25 cellular contexts compared by ENCODE assay signal in genomic region chr20:39717976-39718375, GRCh38.
"Had no signal": no experiment of that assay in that cellular context is flagged by ENCODE, and none has a peak within 500 bp of the region (broad histone marks: within the 10 kb centered on the region; RNA-seq: fewer than 3 reads in every experiment).

No MANE protein-coding gene starts in this region.

- H3K4me3 Mint-ChIP-seq: activated CD4-positive, alpha-beta T cell treated with anti-CD3 and anti-CD28 coated beads, Interleukin-2, amount 10 ng/mL, durations not matched to agents 24 days and 14 days; activated CD8-positive, alpha-beta T cell treated with anti-CD3 and anti-CD28 coated beads, Interleukin-2, amount 10 ng/mL, durations not matched to agents 7 days and 5 days; activated naive CD4-positive, alpha-beta T cell treated with anti-CD3 and anti-CD28 coated beads, Interleukin-2, amount 50 U/mL, for 24 hours; activated T-cell treated with anti-CD3 and anti-CD28 coated beads, Interleukin-2, amount 50 U/mL, for 24 hours; brain; T-helper 1 cell treated with Interleukin-12 subunit alpha and Interleukin-12 subunit beta and Interleukin-4 antibody, amounts not matched to agents 30 μg/mL and 1 μg/mL, for 36 hours; T-helper 2 cell treated with Interferon-gamma antibody and Interleukin-4, amounts not matched to agents 5 μg/mL and 100 μg/mL, for 36 hours had no signal

- H3K27me3 Mint-ChIP-seq: activated CD4-positive, alpha-beta T cell treated with anti-CD3 and anti-CD28 coated beads, Interleukin-2, amount 10 ng/mL, durations not matched to agents 24 days and 14 days; activated naive CD4-positive, alpha-beta T cell treated with anti-CD3 and anti-CD28 coated beads, Interleukin-2, amount 50 U/mL, for 24 hours; activated T-cell treated with anti-CD3 and anti-CD28 coated beads, Interleukin-2, amount 50 U/mL, for 24 hours had no signal

- H3K27me3 ChIP-seq: adrenal gland, SJSA1 had no signal

- H3K4me3 ChIP-seq: adrenal gland, SJSA1 had no signal

- H3K4me2 ChIP-seq: SK-N-SH had no signal

- H3K36me3 Mint-ChIP-seq: activated naive CD4-positive, alpha-beta T cell treated with anti-CD3 and anti-CD28 coated beads, Interleukin-2, amount 50 U/mL, for 24 hours; brain had no signal

- DNase-seq: activated CD4-positive, alpha-beta T cell treated with anti-CD3 and anti-CD28 coated beads, Interleukin-2, amount 10 ng/mL, durations not matched to agents 24 days and 14 days; activated CD4-positive, alpha-beta T cell treated with anti-CD3 and anti-CD28 coated beads, Interleukin-2, amount 50 U/mL, for 48 hours; activated CD8-positive, alpha-beta T cell treated with anti-CD3 and anti-CD28 coated beads, Interleukin-2, amount 10 ng/mL, durations not matched to agents 7 days and 5 days; activated gamma-delta T cell; activated naive CD4-positive, alpha-beta T cell treated with Interleukin-2 at 50 U/mL for 16 hours; activated T-cell treated with anti-CD3 and anti-CD28 coated beads, Interleukin-2, amount 50 U/mL, for 24 hours; adrenal gland; central memory CD4-positive, alpha-beta T cell; NCI-H1105; NCI-H1417 treated with DMSO at 0.1 percent for 48 hours; NCI-H187 treated with DMSO at 0.1 percent for 48 hours; NCI-H2081; NCI-H226; NCI-H446 treated with DMSO at 0.1 percent for 48 hours; NCI-H524; RPMI8226; SHP77 treated with DMSO at 0.1 percent for 48 hours; SK-N-SH had no signal

- H3K9me2 ChIP-seq: SK-N-SH had no signal

- H3K4me1 ChIP-seq: adrenal gland, SJSA1 had no signal

- H3K36me3 ChIP-seq: adrenal gland, SJSA1 had no signal

- ATAC-seq: activated CD8-positive, alpha-beta T cell treated with anti-CD3 and anti-CD28 coated beads, Interleukin-2, amount 10 ng/mL, durations not matched to agents 7 days and 5 days; Panc1 had no signal

- H3K27ac ChIP-seq: adrenal gland, SJSA1 had no signal

- H3K9me3 Mint-ChIP-seq: activated CD4-positive, alpha-beta T cell treated with anti-CD3 and anti-CD28 coated beads, Interleukin-2, amount 10 ng/mL, durations not matched to agents 24 days and 14 days had no signal

- H3K27ac Mint-ChIP-seq: activated CD4-positive, alpha-beta T cell treated with anti-CD3 and anti-CD28 coated beads, Interleukin-2, amount 10 ng/mL, durations not matched to agents 24 days and 14 days; activated CD8-positive, alpha-beta T cell treated with anti-CD3 and anti-CD28 coated beads, Interleukin-2, amount 10 ng/mL, durations not matched to agents 7 days and 5 days; activated naive CD4-positive, alpha-beta T cell treated with anti-CD3 and anti-CD28 coated beads, Interleukin-2, amount 50 U/mL, for 24 hours; activated T-cell treated with anti-CD3 and anti-CD28 coated beads, Interleukin-2, amount 50 U/mL, for 24 hours; activated T-helper 2 cell treated with anti-CD3 and anti-CD28 coated beads, Interferon-gamma antibody, Interleukin-2, Interleukin-4, amounts not matched to agents 10 μg/mL and 5 μg/mL and 100 μg/mL, durations not matched to agents 14 hours and 24 hours and 36 hours; brain; T-helper 1 cell treated with Interleukin-12 subunit alpha and Interleukin-12 subunit beta and Interleukin-4 antibody, amounts not matched to agents 30 μg/mL and 1 μg/mL, for 36 hours; T-helper 2 cell treated with Interferon-gamma antibody and Interleukin-4, amounts not matched to agents 5 μg/mL and 100 μg/mL, for 36 hours had no signal

- H3K9me3 ChIP-seq: adrenal gland, SK-N-SH had no signal

- H3K4me1 Mint-ChIP-seq: activated CD4-positive, alpha-beta T cell treated with anti-CD3 and anti-CD28 coated beads, Interleukin-2, amount 10 ng/mL, durations not matched to agents 24 days and 14 days; activated naive CD4-positive, alpha-beta T cell treated with anti-CD3 and anti-CD28 coated beads, Interleukin-2, amount 50 U/mL, for 24 hours had no signal
